ENCODE assay signal across 8 cellular contexts in genomic region chr3:190205739-190206138, GRCh38.
DNase-seq lines count a peak whose midpoint lies in the region; ATAC-seq and TF ChIP-seq lines count a peak whose summit lies in the region.

No MANE protein-coding gene starts in this region.

- TF ChIP-seq CTCF in choroid plexus epithelial cell (conservative IDR thresholded peaks at IDR 0.05; ENCODE audit: low read depth, low read length): no peak

- peak; percentile 79 for DNase-seq in EL
- peak; percentile 72 for DNase-seq in choroid plexus epithelial cell (ENCODE audit: low read depth)
- no peak for DNase-seq in stimulated activated CD4-positive, alpha-beta T cell treated with anti-CD3 and anti-CD28 coated beads, Interleukin-2, amount 100 ng/mL, for 24 hours
- DNase-seq in middle frontal gyrus (ENCODE audit: extremely low spot score, low spot score): no peak
- no peak for DNase-seq in effector CD8-positive, alpha-beta T cell (lab: John Stamatoyannopoulos, UW)
- DNase-seq in stimulated activated CD4-positive, alpha-beta T cell treated with anti-CD3 and anti-CD28 coated beads, Interleukin-1b, Interleukin-23, amount 100 ng/mL, for 48 hours: no peak

- H3K4me3 ChIP-seq in choroid plexus epithelial cell (ENCODE audit: low read depth, low read length): no peak overlapping the region

- ATAC-seq in GM21367 (IDR thresholded peaks at IDR 0.05; ENCODE audit: unreplicated experiment): peak; percentile 63
- ATAC-seq in HG03432 (IDR thresholded peaks at IDR 0.05; ENCODE audit: unreplicated experiment): peak; percentile 85

Comparison
In these comparisons a context has a peak if more than half of its experiments do, and no peak if none do; other contexts are left out.
1. DNase-seq: peak in EL (single experiment) and choroid plexus epithelial cell (single experiment); none in stimulated activated CD4-positive, alpha-beta T cell treated with anti-CD3 and anti-CD28 coated beads, Interleukin-2, amount 100 ng/mL, for 24 hours (0 of 2), middle frontal gyrus (single experiment), effector CD8-positive, alpha-beta T cell (single experiment) and stimulated activated CD4-positive, alpha-beta T cell treated with anti-CD3 and anti-CD28 coated beads, Interleukin-1b, Interleukin-23, amount 100 ng/mL, for 48 hours (single experiment).